Comparison of ENCODE assay signal across 8 cellular contexts in genomic region chr19:46513461-46514236, GRCh38. TPM values are rescaled to one million over a fixed set of nuclear protein-coding genes. Genes with fewer than 3 reads are reported as not detected.
DNase-seq lines count a peak whose midpoint lies in the region; ATAC-seq, FAIRE-seq and TF ChIP-seq lines count a peak whose summit lies in the region.

No MANE protein-coding gene starts in this region.

- no peak overlapping the region for H2AFZ ChIP-seq in endothelial cell of umbilical vein (ENCODE audit: low read depth, low read length)

- H3K27ac Mint-ChIP-seq in activated CD8-positive, alpha-beta memory T cell treated with anti-CD3 and anti-CD28 coated beads, Interleukin-2, amount 10 ng/mL, durations not matched to agents 7 days and 5 days: no peak overlapping the region

- no peaks in the 10 kb centered on the region for H4K20me1 ChIP-seq in endothelial cell of umbilical vein (replicated peaks; ENCODE audit: control insufficient read depth, extremely low read depth, insufficient read depth, low read length)

- DNase-seq in AG10803 (ENCODE audit: low read depth): peak; percentile 73
- peak; percentile 69 for DNase-seq in H54 (ENCODE audit: insufficient read length, low spot score)
- peak; percentile 33 for DNase-seq in NCI-H82 treated with DMSO at 0.1 percent for 48 hours (lab: John Stamatoyannopoulos, UW; ENCODE audit: unreplicated experiment)
- peak; percentile 82 for DNase-seq in activated CD8-positive, alpha-beta memory T cell treated with anti-CD3 and anti-CD28 coated beads, Interleukin-2, amount 10 ng/mL, durations not matched to agents 7 days and 5 days
- peak; percentile 55 for DNase-seq in endothelial cell of umbilical vein (ENCODE audit: low read depth, low spot score)
- DNase-seq in myocyte (ENCODE audit: low read depth): peak; percentile 71
- DNase-seq in stimulated activated CD8-positive, alpha-beta memory T cell treated with anti-CD3 and anti-CD28 coated beads, Interleukin-7, amount 100 ng/mL, for 1 hour (ENCODE audit: low read depth in 2 of 2): peak; percentile 54 to 72

- H3K9me3 Mint-ChIP-seq in activated CD8-positive, alpha-beta memory T cell treated with anti-CD3 and anti-CD28 coated beads, Interleukin-2, amount 10 ng/mL, durations not matched to agents 7 days and 5 days (ENCODE audit: low read depth): peaks cover 2% of the 10 kb centered on the region

- H3K9ac ChIP-seq in endothelial cell of umbilical vein (replicated peaks; ENCODE audit: extremely low read depth, insufficient read depth, low read length): no peak overlapping the region

- no peaks in the 10 kb centered on the region for H3K4me1 ChIP-seq in endothelial cell of umbilical vein (ENCODE audit: control insufficient read depth, extremely low read depth, insufficient read depth, low read length)

- FAIRE-seq in H54 (lab: Jason Lieb, UNC) (no peak), endothelial cell of umbilical vein (lab: Jason Lieb, UNC) (peak; percentile 90)

- POLR2A ChIA-PET in endothelial cell of umbilical vein (lab: Charles Lee): no interaction called here

- no peaks in the 10 kb centered on the region for H3K27me3 ChIP-seq in endothelial cell of umbilical vein (ENCODE audit: control insufficient read depth in 2 of 2, insufficient read depth in 2 of 2, low read length in 2 of 2)

- H3K4me3 Mint-ChIP-seq in activated CD8-positive, alpha-beta memory T cell treated with anti-CD3 and anti-CD28 coated beads, Interleukin-2, amount 10 ng/mL, durations not matched to agents 7 days and 5 days: no peak overlapping the region

- BruUV-seq in endothelial cell of umbilical vein (replicated peaks; lab: Mats Ljungman, UMichigan): no TSS peak

- H3K4me2 ChIP-seq in endothelial cell of umbilical vein (ENCODE audit: insufficient read depth, low read length): no peak overlapping the region

- H3K9me1 ChIP-seq in endothelial cell of umbilical vein (replicated peaks; ENCODE audit: control insufficient read depth, extremely low read depth, insufficient read depth, low read length): no peaks in the 10 kb centered on the region

- H3K9me3 ChIP-seq in endothelial cell of umbilical vein (replicated peaks; ENCODE audit: control insufficient read depth, insufficient read depth, low read length): no peaks in the 10 kb centered on the region

- no peaks in the 10 kb centered on the region for H3K36me3 Mint-ChIP-seq in activated CD8-positive, alpha-beta memory T cell treated with anti-CD3 and anti-CD28 coated beads, Interleukin-2, amount 10 ng/mL, durations not matched to agents 7 days and 5 days

- CTCF ChIA-PET in activated CD8-positive, alpha-beta memory T cell treated with anti-CD3 and anti-CD28 coated beads, Interleukin-2, amount 10 ng/mL, durations not matched to agents 7 days and 5 days (lab: Charles Lee): interaction anchor here (0.6 to 7.2 kb wide), 19 partner anchors 10 to 233 kb away, joined by 3 to 57 read pairs (median 5); no protein-coding TSS in a partner anchor
- CTCF ChIA-PET in endothelial cell of umbilical vein (lab: Charles Lee): interaction anchor here (0.8 to 6.5 kb wide), 10 partner anchors 14 to 435 kb away, joined by 3 to 72 read pairs (median 4); no protein-coding TSS in a partner anchor

- H3K4me1 Mint-ChIP-seq in activated CD8-positive, alpha-beta memory T cell treated with anti-CD3 and anti-CD28 coated beads, Interleukin-2, amount 10 ng/mL, durations not matched to agents 7 days and 5 days: peaks cover 12% of the 10 kb centered on the region

- intact Hi-C loops in endothelial cell of umbilical vein (cut with micrococcal nuclease): loop anchor here (1.0 kb wide), 4 partner anchors 24 to 233 kb away; no protein-coding TSS in a partner anchor

- TF ChIP-seq CTCF in AG10803 (conservative IDR thresholded peaks at IDR 0.05; ENCODE audit: low read length): peak; percentile 81
- TF ChIP-seq CTCF in endothelial cell of umbilical vein (IDR thresholded peaks at IDR 0.05; ENCODE audit: extremely low read depth in 1 of 2, insufficient read depth in 1 of 2, low read depth in 1 of 2, low read length in 2 of 2): peak; percentile 82 to 99

- H3K4me3 ChIP-seq in AG10803 (ENCODE audit: low read length) (no peak overlapping the region), endothelial cell of umbilical vein (replicated peaks in 1 of 3; ENCODE audit: insufficient read depth in 1 of 3, low read depth in 1 of 3, low read length in 3 of 3) (no peak overlapping the region)

- peaks cover 37% of the 10 kb centered on the region for H3K27me3 Mint-ChIP-seq in activated CD8-positive, alpha-beta memory T cell treated with anti-CD3 and anti-CD28 coated beads, Interleukin-2, amount 10 ng/mL, durations not matched to agents 7 days and 5 days

- no peaks in the 10 kb centered on the region for H3K79me2 ChIP-seq in endothelial cell of umbilical vein (ENCODE audit: control insufficient read depth, insufficient read depth, low read length)

- H3K27ac ChIP-seq in endothelial cell of umbilical vein (ENCODE audit: insufficient read depth, low read depth, low read length): no peak overlapping the region

- dilution Hi-C loops in endothelial cell of umbilical vein (cut with MboI; ENCODE audit: extremely low pct_ligation_motif_present, low sequenced_read_pairs): no loop called here

- no peak for TF ChIP-seq POLR2A in H54 (IDR thresholded peaks at IDR 0.05; ENCODE audit: low read depth, low read length)
- TF ChIP-seq POLR2A in endothelial cell of umbilical vein (IDR thresholded peaks at IDR 0.05; ENCODE audit: low read depth, low read length): no peak

- H3K36me3 ChIP-seq in endothelial cell of umbilical vein (ENCODE audit: control insufficient read depth in 2 of 2, extremely low read depth in 1 of 2, insufficient read depth in 2 of 2, low read length in 2 of 2): no peaks in the 10 kb centered on the region

- ATAC-seq in activated CD8-positive, alpha-beta memory T cell treated with anti-CD3 and anti-CD28 coated beads, Interleukin-2, amount 10 ng/mL, durations not matched to agents 7 days and 5 days: peak; percentile 82
- no peak for ATAC-seq in HG03469 (IDR thresholded peaks at IDR 0.05; ENCODE audit: unreplicated experiment)

TF ChIP-seq in endothelial cell of umbilical vein, 7 proteins besides CTCF, POLR2A, EP300 and RAD21:
- TF ChIP-seq MYC (IDR thresholded peaks at IDR 0.05; ENCODE audit: low read depth, low read length) (no peak), POLR2AphosphoS5 (IDR thresholded peaks at IDR 0.05; ENCODE audit: insufficient read depth, low read depth, low read length) (no peak), EZH2 (IDR thresholded peaks at IDR 0.05; ENCODE audit: borderline replicate concordance, low read depth, low read length, severe bottlenecking) (no peak), FOS (IDR thresholded peaks at IDR 0.05; ENCODE audit: borderline replicate concordance, insufficient read depth, low read length) (no peak), GATA2 (IDR thresholded peaks at IDR 0.05; ENCODE audit: insufficient read depth, insufficient read length, low read depth, low read length) (no peak), JUN (IDR thresholded peaks at IDR 0.05; ENCODE audit: borderline replicate concordance, insufficient read depth, insufficient read length, low read depth) (no peak)
- TF ChIP-seq, protein P1, sequence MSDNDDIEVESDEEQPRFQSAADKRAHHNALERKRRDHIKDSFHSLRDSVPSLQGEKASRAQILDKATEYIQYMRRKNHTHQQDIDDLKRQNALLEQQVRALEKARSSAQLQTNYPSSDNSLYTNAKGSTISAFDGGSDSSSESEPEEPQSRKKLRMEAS (IDR thresholded peaks at IDR 0.05; ENCODE audit: insufficient read depth, insufficient read length): no peak

RNA-seq across cellular contexts. Expression of gene PNMA8B, which starts 18.0 kb away (rescaled TPM):
- not detected for total RNA-seq in activated CD8-positive, alpha-beta memory T cell treated with anti-CD3 and anti-CD28 coated beads, Interleukin-2, amount 10 ng/mL, durations not matched to agents 7 days and 5 days
- total RNA-seq in endothelial cell of umbilical vein: 0.11 TPM in 1 of 2 replicates, not detected in the other
- 0.02 TPM in 1 of 2 replicates, not detected in the other for polyA plus RNA-seq in endothelial cell of umbilical vein
- not detected in 2 replicates for polyA plus RNA-seq in endothelial cell of umbilical vein (2011; cell fraction: cytosol; rRNA removed)
- polyA plus RNA-seq in endothelial cell of umbilical vein (2011; cell fraction: nucleus; rRNA removed): not detected in 2 replicates
- polyA plus RNA-seq in endothelial cell of umbilical vein (2012): 0.04 TPM in 1 of 2 replicates, not detected in the other
- polyA minus RNA-seq in endothelial cell of umbilical vein: not detected in 2 replicates
- polyA minus RNA-seq in endothelial cell of umbilical vein (2011; cell fraction: cytosol; rRNA and poly(A)+ RNA removed): not detected
- polyA minus RNA-seq in endothelial cell of umbilical vein (2011; cell fraction: nucleus; rRNA and poly(A)+ RNA removed): not detected in 2 replicates
- 0.03 and 0.16 TPM in 2 replicates for total RNA-seq in myocyte
- 0.05 TPM for polyA plus RNA-seq in myocyte (2012)

RNA-seq across cellular contexts. Expression of gene PNMA8A, which starts 42.3 kb away (rescaled TPM):
- under 1 TPM; 0.29 to 0.63 TPM for total RNA-seq in activated CD8-positive, alpha-beta memory T cell treated with anti-CD3 and anti-CD28 coated beads, Interleukin-2, amount 10 ng/mL, durations not matched to agents 7 days and 5 days
- total RNA-seq in endothelial cell of umbilical vein (0.16 and 0.27 TPM in 2 replicates), myocyte (89.0 and 102 TPM in 2 replicates)
- polyA plus RNA-seq in endothelial cell of umbilical vein: 0.08 and 0.25 TPM in 2 replicates
- 0.12 and 0.20 TPM in 2 replicates for polyA plus RNA-seq in endothelial cell of umbilical vein (2011; cell fraction: cytosol; rRNA removed)
- 0.06 and 0.07 TPM in 2 replicates for polyA plus RNA-seq in endothelial cell of umbilical vein (2011; cell fraction: nucleus; rRNA removed)
- 6.2 and 10.0 TPM in 2 replicates for polyA plus RNA-seq in endothelial cell of umbilical vein (2012)
- polyA minus RNA-seq in endothelial cell of umbilical vein: 0.07 and 0.13 TPM in 2 replicates
- not detected for polyA minus RNA-seq in endothelial cell of umbilical vein (2011; cell fraction: cytosol; rRNA and poly(A)+ RNA removed)
- polyA minus RNA-seq in endothelial cell of umbilical vein (2011; cell fraction: nucleus; rRNA and poly(A)+ RNA removed): not detected in 2 replicates
- polyA plus RNA-seq in myocyte (2012): 53.7 TPM

Comparison
In these comparisons a context has a peak if more than half of its experiments do, and no peak if none do; other contexts are left out.
1. RNA of gene PNMA8A, which starts 42.3 kb away (total RNA-seq): 89.0 to 102 TPM in myocyte; 0.29 to 0.63 TPM in activated CD8-positive, alpha-beta memory T cell treated with anti-CD3 and anti-CD28 coated beads, Interleukin-2, amount 10 ng/mL, durations not matched to agents 7 days and 5 days and 0.16 to 0.27 TPM in endothelial cell of umbilical vein; every median in the first group is over 10 times any median in the second.
2. Peak in every context shown above with its lines, with median percentiles within 50 percentile points of each other: DNase-seq.